Comparison of ENCODE assay signal across 10 cellular contexts in genomic region chr7:111537134-111537533, GRCh38.
"Had no signal": no experiment of that assay in that cellular context is flagged by ENCODE, and none has a peak within 500 bp of the region (broad histone marks: within the 10 kb centered on the region; RNA-seq: fewer than 3 reads in every experiment).

No MANE protein-coding gene starts in this region.

- H3K4me3 Mint-ChIP-seq: H9, HFFc6 had no signal

- H3K9me3 Mint-ChIP-seq: H9, HFFc6 had no signal

- H3K4me3 ChIP-seq: GM23248, HAP-1 had no signal

- ATAC-seq: HCT116 had no signal

- DNase-seq: GM23248, GOT3, H7, H9, HCEC 1CT, HFFc6 had no signal

- H3K27ac Mint-ChIP-seq: H9, HFFc6 had no signal

- H3K4me1 ChIP-seq: HAP-1 had no signal

- H3K36me3 ChIP-seq: HAP-1 had no signal

- H3K9me3 ChIP-seq: HAP-1 had no signal

- H3K9ac ChIP-seq: GM23248 had no signal

- H3K27ac ChIP-seq: GM23248 had no signal

- H2AFZ ChIP-seq: GM23248 had no signal

- FAIRE-seq: H1, H54 had no signal
